7 cellular contexts compared by ENCODE assay signal in the genomic region with DNA sequence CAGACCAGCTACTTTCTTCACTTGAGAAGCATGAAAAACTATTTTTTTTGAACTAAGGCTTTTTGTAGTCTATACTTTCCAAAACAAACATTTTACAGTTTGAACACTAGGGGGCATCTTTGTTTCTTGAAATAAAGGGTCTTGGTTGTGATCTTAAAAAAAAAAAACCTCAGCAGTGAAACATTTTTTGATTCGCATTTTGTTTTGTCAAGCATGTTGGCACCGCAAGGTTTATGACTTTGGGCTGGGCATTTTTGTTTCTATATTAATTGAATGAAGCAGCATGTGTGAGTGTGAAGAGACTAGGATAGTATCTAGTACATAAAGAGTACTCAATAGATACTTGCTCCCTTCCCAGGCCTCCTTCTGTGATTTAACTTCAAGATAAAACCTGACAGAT. TPM values are rescaled to one million over a fixed set of nuclear protein-coding genes. Genes with fewer than 3 reads are reported as not detected.
DNase-seq lines count a peak whose midpoint lies in the region; TF ChIP-seq lines count a peak whose summit lies in the region.

No MANE protein-coding gene starts in this region.

- no peak overlapping the region for H3K4me3 ChIP-seq in Karpas-422 (ENCODE audit: low read length)
- no peak overlapping the region for H3K4me3 ChIP-seq in neutrophil (ENCODE audit: low read depth in 1 of 2, low read length in 1 of 2)

- H3K36me3 ChIP-seq in Karpas-422 (ENCODE audit: insufficient read depth, low read length) = no peaks in the 10 kb centered on the region; the same call in 1 of the 2 replicates
- no peaks in the 10 kb centered on the region for H3K36me3 ChIP-seq in neutrophil

- H4K20me1 ChIP-seq in Karpas-422 (ENCODE audit: insufficient read depth, low read depth, low read length) = no peaks in the 10 kb centered on the region

- peaks cover 35% of the 10 kb centered on the region for H3K4me1 Mint-ChIP-seq in activated T-helper 2 cell treated with anti-CD3 and anti-CD28 coated beads, Interferon-gamma antibody, Interleukin-2, Interleukin-4, amounts not matched to agents 10 μg/mL and 5 μg/mL and 100 μg/mL, durations not matched to agents 14 hours and 24 hours and 36 hours (ENCODE audit: low read depth)

- H3K9me3 Mint-ChIP-seq in activated T-helper 2 cell treated with anti-CD3 and anti-CD28 coated beads, Interferon-gamma antibody, Interleukin-2, Interleukin-4, amounts not matched to agents 10 μg/mL and 5 μg/mL and 100 μg/mL, durations not matched to agents 14 hours and 24 hours and 36 hours = no peaks in the 10 kb centered on the region

- peak overlapping the region; percentile 24 for H3K4me2 ChIP-seq in Karpas-422 (ENCODE audit: low read depth, low read length, poor library complexity, severe bottlenecking)

- H3K9ac ChIP-seq in Karpas-422 (ENCODE audit: low read length) = no peak overlapping the region

- H3K4me1 ChIP-seq in Karpas-422 (ENCODE audit: low read length) (peaks cover 20% of the 10 kb centered on the region), neutrophil (ENCODE audit: control insufficient read depth in 1 of 2, insufficient read depth in 1 of 2, low read depth in 1 of 2, low read length in 1 of 2) (no peaks in the 10 kb centered on the region)

- intact Hi-C loops in activated T-helper 2 cell treated with anti-CD3 and anti-CD28 coated beads, Interferon-gamma antibody, Interleukin-2, Interleukin-4, amounts not matched to agents 10 μg/mL and 5 μg/mL and 100 μg/mL, durations not matched to agents 14 hours and 24 hours and 36 hours (cut with micrococcal nuclease) = loop anchor here (1.0 to 10.0 kb wide), 5 partner anchors 82 to 799 kb away; a partner anchor contains a TSS

- peaks cover 6% of the 10 kb centered on the region; the same call in 1 of the 2 replicates for H3K79me2 ChIP-seq in Karpas-422 (ENCODE audit: low read length)

- H3K9me3 ChIP-seq in Karpas-422 (ENCODE audit: low read length) (no peaks in the 10 kb centered on the region), neutrophil (no peaks in the 10 kb centered on the region)

- H3K27ac ChIP-seq in Karpas-422 (ENCODE audit: low read length) = peak overlapping the region; percentile 51
- H3K27ac ChIP-seq in neutrophil = no peak overlapping the region

- H3K9me2 ChIP-seq in Karpas-422 (replicated peaks; ENCODE audit: insufficient read depth, low read length) = no peaks in the 10 kb centered on the region

- DNase-seq in GM03348 (ENCODE audit: low spot score) = peak; percentile 27
- DNase-seq in Karpas-422 = peak; percentile 86
- peak; percentile 15 for DNase-seq in SHP77 treated with DMSO at 0.1 percent for 48 hours (lab: John Stamatoyannopoulos, UW)
- DNase-seq in erythroblast (lab: John Stamatoyannopoulos, UW) = peak; percentile 40 to 56
- no peak for DNase-seq in activated T-helper 2 cell treated with anti-CD3 and anti-CD28 coated beads, Interferon-gamma antibody, Interleukin-2, Interleukin-4, amounts not matched to agents 10 μg/mL and 5 μg/mL and 100 μg/mL, durations not matched to agents 14 hours and 24 hours and 36 hours (ENCODE audit: low spot score)
- no peak for DNase-seq in GOT3 (lab: John Stamatoyannopoulos, UW)

- no peaks in the 10 kb centered on the region for H3K27me3 Mint-ChIP-seq in activated T-helper 2 cell treated with anti-CD3 and anti-CD28 coated beads, Interferon-gamma antibody, Interleukin-2, Interleukin-4, amounts not matched to agents 10 μg/mL and 5 μg/mL and 100 μg/mL, durations not matched to agents 14 hours and 24 hours and 36 hours (ENCODE audit: low read depth)

- H3K4me3 Mint-ChIP-seq in activated T-helper 2 cell treated with anti-CD3 and anti-CD28 coated beads, Interferon-gamma antibody, Interleukin-2, Interleukin-4, amounts not matched to agents 10 μg/mL and 5 μg/mL and 100 μg/mL, durations not matched to agents 14 hours and 24 hours and 36 hours (ENCODE audit: low read depth) = no peak overlapping the region

- H3K27me3 ChIP-seq in Karpas-422 (ENCODE audit: low read length) (no peaks in the 10 kb centered on the region), neutrophil (no peaks in the 10 kb centered on the region)

- H3K27ac Mint-ChIP-seq in activated T-helper 2 cell treated with anti-CD3 and anti-CD28 coated beads, Interferon-gamma antibody, Interleukin-2, Interleukin-4, amounts not matched to agents 10 μg/mL and 5 μg/mL and 100 μg/mL, durations not matched to agents 14 hours and 24 hours and 36 hours = no peak overlapping the region

- TF ChIP-seq POLR2A in erythroblast (IDR thresholded peaks at IDR 0.05; ENCODE audit: low read length) = no peak

- no peak overlapping the region for H2AFZ ChIP-seq in Karpas-422 (ENCODE audit: low read length)

- peaks cover 3% of the 10 kb centered on the region for H3K36me3 Mint-ChIP-seq in activated T-helper 2 cell treated with anti-CD3 and anti-CD28 coated beads, Interferon-gamma antibody, Interleukin-2, Interleukin-4, amounts not matched to agents 10 μg/mL and 5 μg/mL and 100 μg/mL, durations not matched to agents 14 hours and 24 hours and 36 hours (ENCODE audit: low read depth)

- TF ChIP-seq CTCF in neutrophil (IDR thresholded peaks at IDR 0.05) = peak; percentile 46

RNA-seq across cellular contexts. Expression of a gene that starts 31.6 kb away (rescaled TPM):
- 0.18 and 0.26 TPM in 2 replicates for total RNA-seq in Karpas-422 (2014; rRNA removed; shearing (Covaris generic); ENCODE audit: low replicate concordance)
- not detected in 2 replicates for total RNA-seq in activated T-helper 2 cell treated with anti-CD3 and anti-CD28 coated beads, Interferon-gamma antibody, Interleukin-2, Interleukin-4, amounts not matched to agents 10 μg/mL and 5 μg/mL and 100 μg/mL, durations not matched to agents 14 hours and 24 hours and 36 hours

Comparison
In these comparisons a context has a peak if more than half of its experiments do, and no peak if none do; other contexts are left out.
1. DNase-seq: peak in GM03348 (single experiment), Karpas-422 (single experiment), SHP77 treated with DMSO at 0.1 percent for 48 hours (single experiment) and erythroblast (2 of 2); none in activated T-helper 2 cell treated with anti-CD3 and anti-CD28 coated beads, Interferon-gamma antibody, Interleukin-2, Interleukin-4, amounts not matched to agents 10 μg/mL and 5 μg/mL and 100 μg/mL, durations not matched to agents 14 hours and 24 hours and 36 hours (single experiment) and GOT3 (single experiment).